In genomic region chr14:104356738-104357688, GRCh38 we compare ENCODE assay signal across 29 cellular contexts.
DNase-seq lines count a peak whose midpoint lies in the region; ATAC-seq and TF ChIP-seq lines count a peak whose summit lies in the region.
"Had no signal": no experiment of that assay in that cellular context is flagged by ENCODE, and none has a peak within 500 bp of the region (broad histone marks: within the 10 kb centered on the region; RNA-seq: fewer than 3 reads in every experiment).

No MANE protein-coding gene starts in this region.

- no peak overlapping the region for H3K4me3 ChIP-seq in RWPE2 (ENCODE audit: severe bottlenecking)
- H3K4me3 ChIP-seq in tibial artery: no peak overlapping the region
- H3K4me3 ChIP-seq: body of pancreas, dorsolateral prefrontal cortex, gastroesophageal sphincter, HAP-1, SK-N-MC, smooth muscle cell, transverse colon had no signal

- H3K36me3 ChIP-seq in RWPE2 (ENCODE audit: low read depth) (no peaks in the 10 kb centered on the region), tibial artery (no peaks in the 10 kb centered on the region)
- H3K36me3 ChIP-seq: gastroesophageal sphincter, HAP-1, transverse colon had no signal

- intact Hi-C loops in tibial artery (cut with DNase I; ENCODE audit: low total_unique reads): no loop called here
- intact Hi-C loops in activated CD4-positive, alpha-beta memory T cell treated with anti-CD3 and anti-CD28 coated beads for 36 hours (cut with micrococcal nuclease): no loop called here

- peaks cover 18% of the 10 kb centered on the region for H3K27me3 ChIP-seq in RWPE2 (ENCODE audit: insufficient read depth, poor library complexity, severe bottlenecking)
- peaks cover 0 to 63% of the 10 kb centered on the region in 2 donors for H3K27me3 ChIP-seq in tibial artery
- H3K27me3 ChIP-seq: body of pancreas had no signal

- POLR2A ChIA-PET in activated CD4-positive, alpha-beta memory T cell treated with anti-CD3 and anti-CD28 coated beads for 36 hours (lab: Charles Lee): no interaction called here

- DNase-seq in activated naive CD4-positive, alpha-beta T cell treated with anti-CD3 and anti-CD28 coated beads, Interleukin-2, amount 10 ng/mL, durations not matched to agents 7 days and 5 days: peak; percentile 14
- no peak for DNase-seq in activated naive CD4-positive, alpha-beta T cell treated with Interleukin-2 at 50 U/mL for 16 hours
- DNase-seq in RWPE2 (ENCODE audit: low spot score) (peak; percentile 57), mesenteric fat pad (ENCODE audit: low spot score) (peak; percentile 87), tibial artery (peak; percentile 8 to 55), amniotic stem cell (lab: John Stamatoyannopoulos, UW) (no peak)
- no peak for DNase-seq in activated CD4-positive, alpha-beta memory T cell treated with anti-CD3 and anti-CD28 coated beads for 36 hours
- DNase-seq: ACHN; activated CD4-positive, alpha-beta T cell treated with anti-CD3 and anti-CD28 coated beads for 48 hours; cerebellar nuclear complex; hippocampal formation; MM.1S; NCI-H1417 treated with DMSO at 0.1 percent for 48 hours; NCI-H2081 treated with DMSO at 0.1 percent for 48 hours; NCI-H446 treated with DMSO at 0.1 percent for 48 hours; nucleus accumbens; RPMI8226; stimulated activated CD4-positive, alpha-beta T cell treated with anti-CD3 and anti-CD28 coated beads, Interleukin-2, amount 100 ng/mL, for 24 hours; transverse colon had no signal

- TF ChIP-seq CTCF in RWPE2 (IDR thresholded peaks at IDR 0.05; ENCODE audit: poor library complexity, severe bottlenecking) (no peak), tibial artery (IDR thresholded peaks at IDR 0.05) (no peak)

- H3K4me1 ChIP-seq in RWPE2 (ENCODE audit: insufficient read depth, poor library complexity, severe bottlenecking) (no peaks in the 10 kb centered on the region), tibial artery (no peaks in the 10 kb centered on the region)
- H3K4me1 ChIP-seq: body of pancreas, gastroesophageal sphincter, HAP-1, transverse colon had no signal

- H3K4me1 Mint-ChIP-seq in activated naive CD4-positive, alpha-beta T cell treated with anti-CD3 and anti-CD28 coated beads, Interleukin-2, amount 10 ng/mL, durations not matched to agents 7 days and 5 days: no peaks in the 10 kb centered on the region
- no peaks in the 10 kb centered on the region for H3K4me1 Mint-ChIP-seq in activated CD4-positive, alpha-beta memory T cell treated with anti-CD3 and anti-CD28 coated beads for 36 hours (ENCODE audit: low read depth)
- H3K4me1 Mint-ChIP-seq: T-helper 17 cell had no signal

- H3K27ac ChIP-seq in RWPE2 (ENCODE audit: poor library complexity, severe bottlenecking): no peak overlapping the region
- H3K27ac ChIP-seq in tibial artery: no peak overlapping the region
- H3K27ac ChIP-seq: body of pancreas, dorsolateral prefrontal cortex, gastroesophageal sphincter, KMS-11, SK-N-MC, transverse colon had no signal

- no peaks in the 10 kb centered on the region for H3K36me3 Mint-ChIP-seq in activated naive CD4-positive, alpha-beta T cell treated with anti-CD3 and anti-CD28 coated beads, Interleukin-2, amount 10 ng/mL, durations not matched to agents 7 days and 5 days
- no peaks in the 10 kb centered on the region for H3K36me3 Mint-ChIP-seq in activated CD4-positive, alpha-beta memory T cell treated with anti-CD3 and anti-CD28 coated beads for 36 hours

- no peaks in the 10 kb centered on the region for H3K9me3 ChIP-seq in RWPE2 (ENCODE audit: severe bottlenecking)
- peaks cover 0 to 4% (median 0%) of the 10 kb centered on the region in 3 donors for H3K9me3 ChIP-seq in tibial artery
- H3K9me3 ChIP-seq: body of pancreas, HAP-1, transverse colon had no signal

- ATAC-seq in RWPE2 (ENCODE audit: low read depth) (no peak), GM18873 (IDR thresholded peaks at IDR 0.05; ENCODE audit: low FRiP score, unreplicated experiment) (no peak)
- ATAC-seq: body of pancreas, gastroesophageal sphincter, left lobe of liver, T-helper 17 cell had no signal

- no peak overlapping the region for H3K27ac Mint-ChIP-seq in activated naive CD4-positive, alpha-beta T cell treated with anti-CD3 and anti-CD28 coated beads, Interleukin-2, amount 10 ng/mL, durations not matched to agents 7 days and 5 days
- no peak overlapping the region for H3K27ac Mint-ChIP-seq in activated CD4-positive, alpha-beta memory T cell treated with anti-CD3 and anti-CD28 coated beads for 36 hours
- H3K27ac Mint-ChIP-seq: T-helper 17 cell had no signal

- H3K4me3 Mint-ChIP-seq in activated naive CD4-positive, alpha-beta T cell treated with anti-CD3 and anti-CD28 coated beads, Interleukin-2, amount 10 ng/mL, durations not matched to agents 7 days and 5 days: no peak overlapping the region
- H3K4me3 Mint-ChIP-seq in activated CD4-positive, alpha-beta memory T cell treated with anti-CD3 and anti-CD28 coated beads for 36 hours: no peak overlapping the region
- H3K4me3 Mint-ChIP-seq: T-helper 17 cell had no signal

- CTCF ChIA-PET in activated naive CD4-positive, alpha-beta T cell treated with anti-CD3 and anti-CD28 coated beads, Interleukin-2, amount 10 ng/mL, durations not matched to agents 7 days and 5 days (lab: Charles Lee): no interaction called here
- CTCF ChIA-PET in activated CD4-positive, alpha-beta memory T cell treated with anti-CD3 and anti-CD28 coated beads for 36 hours (lab: Charles Lee): no interaction called here

- no peaks in the 10 kb centered on the region for H3K9me3 Mint-ChIP-seq in activated naive CD4-positive, alpha-beta T cell treated with anti-CD3 and anti-CD28 coated beads, Interleukin-2, amount 10 ng/mL, durations not matched to agents 7 days and 5 days
- H3K9me3 Mint-ChIP-seq in activated CD4-positive, alpha-beta memory T cell treated with anti-CD3 and anti-CD28 coated beads for 36 hours: no peaks in the 10 kb centered on the region

- H3K27me3 Mint-ChIP-seq in activated naive CD4-positive, alpha-beta T cell treated with anti-CD3 and anti-CD28 coated beads, Interleukin-2, amount 10 ng/mL, durations not matched to agents 7 days and 5 days: peaks cover 14% of the 10 kb centered on the region
- no peaks in the 10 kb centered on the region for H3K27me3 Mint-ChIP-seq in activated CD4-positive, alpha-beta memory T cell treated with anti-CD3 and anti-CD28 coated beads for 36 hours

Comparison
In these comparisons a context has a peak if more than half of its experiments do, and no peak if none do; other contexts are left out.
1. DNase-seq: peak in activated naive CD4-positive, alpha-beta T cell treated with anti-CD3 and anti-CD28 coated beads, Interleukin-2, amount 10 ng/mL, durations not matched to agents 7 days and 5 days (single experiment), RWPE2 (single experiment), mesenteric fat pad (single experiment) and tibial artery (2 of 2); none in activated naive CD4-positive, alpha-beta T cell treated with Interleukin-2 at 50 U/mL for 16 hours (single experiment), activated CD4-positive, alpha-beta memory T cell treated with anti-CD3 and anti-CD28 coated beads for 36 hours (single experiment) and amniotic stem cell (single experiment).